16 cellular contexts compared by ENCODE assay signal in genomic region chr1:234316486-234316885, GRCh38. TPM values are rescaled to one million over a fixed set of nuclear protein-coding genes. Genes with fewer than 3 reads are reported as not detected.
DNase-seq lines count a peak whose midpoint lies in the region; ATAC-seq, FAIRE-seq and TF ChIP-seq lines count a peak whose summit lies in the region.
"Had no signal": no experiment of that assay in that cellular context is flagged by ENCODE, and none has a peak within 500 bp of the region (broad histone marks: within the 10 kb centered on the region; RNA-seq: fewer than 3 reads in every experiment).

No MANE protein-coding gene starts in this region.

- H3K27ac ChIP-seq in CD8-positive, alpha-beta T cell (ENCODE audit: low read depth, low read length): peak overlapping the region; percentile 19
- H3K27ac ChIP-seq in keratinocyte (ENCODE audit: control insufficient read depth, insufficient read depth, low read length) (peak overlapping the region; percentile 86), SK-N-SH (ENCODE audit: low read depth in 2 of 2, low read length in 1 of 2) (no peak overlapping the region)

- no peaks in the 10 kb centered on the region for H3K9me3 ChIP-seq in CD8-positive, alpha-beta T cell (ENCODE audit: low read length)
- H3K9me3 ChIP-seq in keratinocyte (ENCODE audit: control insufficient read depth, low read depth, low read length) (no peaks in the 10 kb centered on the region), SK-N-SH (no peaks in the 10 kb centered on the region)

- dilution Hi-C loops in keratinocyte (cut with MboI; ENCODE audit: extremely low pct_ligation_motif_present, low sequenced_read_pairs): no loop called here

- H3K36me3 Mint-ChIP-seq in activated CD4-positive, alpha-beta T cell treated with anti-CD3 and anti-CD28 coated beads, Interleukin-2, amount 10 ng/mL, durations not matched to agents 7 days and 5 days (ENCODE audit: low read depth): peaks cover 10% of the 10 kb centered on the region
- no peaks in the 10 kb centered on the region for H3K36me3 Mint-ChIP-seq in CD8-positive, alpha-beta T cell
- peaks cover 3% of the 10 kb centered on the region for H3K36me3 Mint-ChIP-seq in activated naive CD8-positive, alpha-beta T cell treated with anti-CD3 and anti-CD28 coated beads for 36 hours

- 95% methylated on average over 18 of the region's 18 CpGs for WGBS in SK-N-SH (ENCODE audit: low lambda C conversion rate)

- H4K20me1 ChIP-seq in keratinocyte (ENCODE audit: control insufficient read depth, extremely low read depth, insufficient read depth, low read length): no peaks in the 10 kb centered on the region
- no peaks in the 10 kb centered on the region for H4K20me1 ChIP-seq in SK-N-SH (ENCODE audit: insufficient read depth)

- DNase-seq in activated CD4-positive, alpha-beta T cell treated with anti-CD3 and anti-CD28 coated beads, Interleukin-2, amount 10 ng/mL, durations not matched to agents 7 days and 5 days: no peak
- no peak for DNase-seq in activated CD4-positive, alpha-beta T cell treated with anti-CD3 and anti-CD28 coated beads, Interleukin-2, amount 50 U/mL, for 4 hours
- DNase-seq in CD8-positive, alpha-beta T cell: no peak
- no peak for DNase-seq in activated naive CD8-positive, alpha-beta T cell treated with anti-CD3 and anti-CD28 coated beads for 36 hours
- DNase-seq in keratinocyte (ENCODE audit: low read depth, low spot score): no peak
- DNase-seq in SK-N-SH: no peak
- no peak for DNase-seq in left ventricle myocardium superior
- DNase-seq: 8988T, NCI-H1105, NCI-H774, SHP77 treated with DMSO at 0.1 percent for 48 hours had no signal

- H3K4me1 Mint-ChIP-seq in activated CD4-positive, alpha-beta T cell treated with anti-CD3 and anti-CD28 coated beads, Interleukin-2, amount 10 ng/mL, durations not matched to agents 7 days and 5 days: peaks cover 51% of the 10 kb centered on the region
- H3K4me1 Mint-ChIP-seq in CD8-positive, alpha-beta T cell (ENCODE audit: low read depth): no peaks in the 10 kb centered on the region
- H3K4me1 Mint-ChIP-seq in activated naive CD8-positive, alpha-beta T cell treated with anti-CD3 and anti-CD28 coated beads for 36 hours: peaks cover 46% of the 10 kb centered on the region

- H3K27me3 Mint-ChIP-seq in activated CD4-positive, alpha-beta T cell treated with anti-CD3 and anti-CD28 coated beads, Interleukin-2, amount 10 ng/mL, durations not matched to agents 7 days and 5 days: no peaks in the 10 kb centered on the region
- peaks cover 44% of the 10 kb centered on the region for H3K27me3 Mint-ChIP-seq in CD8-positive, alpha-beta T cell (ENCODE audit: low read depth)
- no peaks in the 10 kb centered on the region for H3K27me3 Mint-ChIP-seq in activated naive CD8-positive, alpha-beta T cell treated with anti-CD3 and anti-CD28 coated beads for 36 hours

- TF ChIP-seq CTCF in CD8-positive, alpha-beta T cell (IDR thresholded peaks at IDR 0.05): no peak
- TF ChIP-seq CTCF in keratinocyte (optimal IDR thresholded peaks at IDR 0.05 in 1 of 3, IDR thresholded peaks at IDR 0.05 in 1 of 3, conservative IDR thresholded peaks at IDR 0.05 in 1 of 3; ENCODE audit: extremely low read depth in 1 of 3, insufficient read depth in 2 of 3, low read length in 3 of 3) (no peak), SK-N-SH (IDR thresholded peaks at IDR 0.05) (no peak)

- H3K36me3 ChIP-seq in CD8-positive, alpha-beta T cell (ENCODE audit: insufficient read depth, low read length): no peaks in the 10 kb centered on the region
- no peaks in the 10 kb centered on the region for H3K36me3 ChIP-seq in keratinocyte (ENCODE audit: control insufficient read depth in 2 of 2, extremely low read depth in 1 of 2, insufficient read depth in 2 of 2, low read length in 2 of 2)
- no peaks in the 10 kb centered on the region for H3K36me3 ChIP-seq in SK-N-SH (replicated peaks in 1 of 2; ENCODE audit: control insufficient read depth in 1 of 2, insufficient read depth in 2 of 2, low read length in 1 of 2)

- CTCF ChIA-PET in activated CD4-positive, alpha-beta T cell treated with anti-CD3 and anti-CD28 coated beads, Interleukin-2, amount 10 ng/mL, durations not matched to agents 7 days and 5 days (lab: Charles Lee): interaction anchor here (1.0 kb wide), 1 partner anchor 24 kb away, joined by 3 read pairs; no protein-coding TSS in a partner anchor
- CTCF ChIA-PET in CD8-positive, alpha-beta T cell (lab: Charles Lee): no interaction called here
- CTCF ChIA-PET in SK-N-SH (lab: Yijun Ruan, JAX): interaction anchor here (1.1 to 3.5 kb wide), 2 partner anchors 10 to 77 kb away, joined by 4 to 15 read pairs; no protein-coding TSS in a partner anchor

- H3K27me3 ChIP-seq in CD8-positive, alpha-beta T cell (ENCODE audit: insufficient read depth, low read length): no peaks in the 10 kb centered on the region
- H3K27me3 ChIP-seq in keratinocyte (ENCODE audit: control insufficient read depth, extremely low read depth, insufficient read depth, low read length) (no peaks in the 10 kb centered on the region), SK-N-SH (ENCODE audit: insufficient read depth) (no peaks in the 10 kb centered on the region)

- peak overlapping the region; percentile 94 for H3K27ac Mint-ChIP-seq in activated CD4-positive, alpha-beta T cell treated with anti-CD3 and anti-CD28 coated beads, Interleukin-2, amount 10 ng/mL, durations not matched to agents 7 days and 5 days
- H3K27ac Mint-ChIP-seq in CD8-positive, alpha-beta T cell: no peak overlapping the region
- H3K27ac Mint-ChIP-seq in activated naive CD8-positive, alpha-beta T cell treated with anti-CD3 and anti-CD28 coated beads for 36 hours: peak overlapping the region; percentile 94

- no peak overlapping the region for H3K4me3 Mint-ChIP-seq in activated CD4-positive, alpha-beta T cell treated with anti-CD3 and anti-CD28 coated beads, Interleukin-2, amount 10 ng/mL, durations not matched to agents 7 days and 5 days
- H3K4me3 Mint-ChIP-seq in CD8-positive, alpha-beta T cell: no peak overlapping the region
- H3K4me3 Mint-ChIP-seq in activated naive CD8-positive, alpha-beta T cell treated with anti-CD3 and anti-CD28 coated beads for 36 hours: no peak overlapping the region

- POLR2A ChIA-PET in activated CD4-positive, alpha-beta T cell treated with anti-CD3 and anti-CD28 coated beads, Interleukin-2, amount 10 ng/mL, durations not matched to agents 7 days and 5 days (lab: Charles Lee): no interaction called here
- POLR2A ChIA-PET in CD8-positive, alpha-beta T cell (lab: Charles Lee): interaction anchor here (1.4 kb wide), 1 partner anchor 9 kb away, joined by 3 read pairs; no protein-coding TSS in a partner anchor
- POLR2A ChIA-PET in SK-N-SH (lab: Yijun Ruan, JAX): no interaction called here

- H3K4me3 ChIP-seq in CD8-positive, alpha-beta T cell (ENCODE audit: low read depth, low read length): no peak overlapping the region
- no peak overlapping the region for H3K4me3 ChIP-seq in keratinocyte (ENCODE audit: control insufficient read depth in 2 of 3, extremely low read depth in 1 of 3, insufficient read depth in 2 of 3, low read depth in 1 of 3, low read length in 3 of 3)
- H3K4me3 ChIP-seq in SK-N-SH (ENCODE audit: low read depth in 2 of 2, low read length in 1 of 2): no peak overlapping the region

- H2AFZ ChIP-seq in keratinocyte (ENCODE audit: control insufficient read depth, low read length) (no peak overlapping the region), SK-N-SH (ENCODE audit: low read depth) (no peak overlapping the region)

- ATAC-seq in CD8-positive, alpha-beta T cell: no peak
- ATAC-seq in HG02884 (IDR thresholded peaks at IDR 0.05; ENCODE audit: unreplicated experiment) (no peak), left ventricle myocardium superior (no peak)

- peaks cover 36% of the 10 kb centered on the region for H3K4me1 ChIP-seq in CD8-positive, alpha-beta T cell (ENCODE audit: insufficient read depth, low read length)
- peaks cover 48% of the 10 kb centered on the region for H3K4me1 ChIP-seq in keratinocyte (ENCODE audit: control insufficient read depth, extremely low read depth, insufficient read depth, low read length)
- peaks cover 0 to 14% of the 10 kb centered on the region in 2 experiments; a peak in 2 of 4 replicates for H3K4me1 ChIP-seq in SK-N-SH (ENCODE audit: control insufficient read depth in 1 of 2, insufficient read depth in 2 of 2, low read depth in 1 of 2, low read length in 1 of 2)

- H3K79me2 ChIP-seq in keratinocyte (ENCODE audit: control insufficient read depth, insufficient read depth, low read length) (no peaks in the 10 kb centered on the region), SK-N-SH (ENCODE audit: insufficient read depth) (no peaks in the 10 kb centered on the region)

- H3K9ac ChIP-seq in keratinocyte (ENCODE audit: control insufficient read depth, extremely low read depth, insufficient read depth, low read length): no peak overlapping the region
- no peak overlapping the region for H3K9ac ChIP-seq in SK-N-SH

- H3K9me3 Mint-ChIP-seq in activated CD4-positive, alpha-beta T cell treated with anti-CD3 and anti-CD28 coated beads, Interleukin-2, amount 10 ng/mL, durations not matched to agents 7 days and 5 days: no peaks in the 10 kb centered on the region
- H3K9me3 Mint-ChIP-seq in CD8-positive, alpha-beta T cell: no peaks in the 10 kb centered on the region
- no peaks in the 10 kb centered on the region for H3K9me3 Mint-ChIP-seq in activated naive CD8-positive, alpha-beta T cell treated with anti-CD3 and anti-CD28 coated beads for 36 hours

- intact Hi-C loops in CD8-positive, alpha-beta T cell (cut with DNase I, micrococcal nuclease): no loop called here
- intact Hi-C loops in left ventricle myocardium superior (cut with micrococcal nuclease): no loop called here

- H3K9me1 ChIP-seq in keratinocyte (ENCODE audit: control insufficient read depth, extremely low read depth, insufficient read depth, low read length): no peaks in the 10 kb centered on the region

- peaks cover 4% of the 10 kb centered on the region for H3F3A ChIP-seq in SK-N-SH (replicated peaks; ENCODE audit: insufficient read depth)

- TF ChIP-seq RAD21 in SK-N-SH (IDR thresholded peaks at IDR 0.05; ENCODE audit: low read length): no peak

- H3K4me2 ChIP-seq in keratinocyte (ENCODE audit: control insufficient read depth, extremely low read depth, insufficient read depth, low read depth, low read length) (no peak overlapping the region), SK-N-SH (no peak overlapping the region)

- no peak for TF ChIP-seq EP300 in SK-N-SH (IDR thresholded peaks at IDR 0.05; ENCODE audit: borderline replicate concordance in 1 of 2, low read depth in 1 of 2, low read length in 1 of 2)

- no peak for FAIRE-seq in keratinocyte (lab: Jason Lieb, UNC)
- FAIRE-seq: D721Med, GM12892, GM18507, H1 had no signal

- no peaks in the 10 kb centered on the region for H3K9me2 ChIP-seq in SK-N-SH

RNA-seq across cellular contexts. Expression of gene COA6, which starts 56.8 kb away (rescaled TPM):
- 10 to 100 TPM; 46.2 to 46.5 TPM for total RNA-seq in activated CD4-positive, alpha-beta T cell treated with anti-CD3 and anti-CD28 coated beads, Interleukin-2, amount 10 ng/mL, durations not matched to agents 7 days and 5 days
- total RNA-seq in CD8-positive, alpha-beta T cell: 1 to 10 TPM; 7.2 to 8.9 TPM
- total RNA-seq in activated naive CD8-positive, alpha-beta T cell treated with anti-CD3 and anti-CD28 coated beads for 36 hours: 10 to 100 TPM; 60.0 to 63.7 TPM
- polyA plus RNA-seq in keratinocyte (24.2 to 36.0 TPM (median 24.3 TPM) in 3 replicates), SK-N-SH (2012; rRNA removed) (34.2 and 42.2 TPM in 2 replicates)
- polyA plus RNA-seq in keratinocyte (2011; ENCODE audit: low read depth): 25.3 TPM
- 22.8 and 30.1 TPM in 2 replicates for polyA plus RNA-seq in keratinocyte (2011; cell fraction: cytosol; rRNA removed)
- polyA plus RNA-seq in keratinocyte (2011; cell fraction: nucleus; rRNA removed): 8.4 and 13.8 TPM in 2 replicates
- 42.6 and 52.1 TPM in 2 replicates for polyA plus RNA-seq in keratinocyte (2012; ENCODE audit: low replicate concordance)
- polyA minus RNA-seq in keratinocyte: 2.9 to 5.0 TPM (median 3.8 TPM) in 3 replicates
- polyA minus RNA-seq in keratinocyte (2011; cell fraction: cytosol; rRNA and poly(A)+ RNA removed): 30.9 TPM
- 2.4 and 4.3 TPM in 2 replicates for polyA minus RNA-seq in keratinocyte (2011; cell fraction: nucleus; rRNA and poly(A)+ RNA removed)
- 42.1 and 52.1 TPM in 2 replicates for polyA plus RNA-seq in SK-N-SH (2012; cell fraction: cytosol; rRNA removed)
- polyA plus RNA-seq in SK-N-SH (2012; cell fraction: nucleus; rRNA removed): 15.1 and 20.6 TPM in 2 replicates
- 38.2 TPM for total RNA-seq in left ventricle myocardium superior

Comparison
In these comparisons a context has a peak if more than half of its experiments do, and no peak if none do; other contexts are left out.
1. H3K27ac ChIP-seq: peak in CD8-positive, alpha-beta T cell (single experiment) and keratinocyte (single experiment); none in SK-N-SH (0 of 2).